Comparison of ENCODE assay signal across 20 cellular contexts in the genomic region with DNA sequence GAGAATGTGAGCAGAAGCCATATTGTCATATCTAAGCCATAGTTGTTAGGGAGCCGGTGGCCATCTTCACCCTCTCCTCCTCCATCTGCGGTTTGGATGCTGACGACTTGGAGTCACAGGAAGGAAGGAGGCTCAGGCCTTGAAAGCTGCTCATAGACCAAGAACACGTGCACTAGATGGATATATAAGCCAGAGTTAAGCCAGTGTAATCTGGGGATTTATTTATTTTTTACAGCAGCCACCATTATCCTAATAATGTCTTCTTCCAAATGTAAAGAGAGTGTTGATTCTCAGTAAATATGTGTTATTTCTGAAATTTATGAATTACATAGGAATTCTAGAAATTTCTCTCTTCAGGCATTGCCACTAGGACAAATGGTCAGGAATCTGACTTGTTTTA.
A peak's percentile ranks its signal among the peaks of the same experiment; 100 is the strongest.
DNase-seq lines count a peak whose midpoint lies in the region; ATAC-seq and TF ChIP-seq lines count a peak whose summit lies in the region.
"Had no signal": no experiment of that assay in that cellular context is flagged by ENCODE, and none has a peak within 500 bp of the region (broad histone marks: within the 10 kb centered on the region; RNA-seq: fewer than 3 reads in every experiment).

No MANE protein-coding gene starts in this region.

- no peak overlapping the region for H3K9ac ChIP-seq in trophoblast cell (ENCODE audit: low read length)
- H3K9ac ChIP-seq: BLaER1 had no signal

- no peaks in the 10 kb centered on the region for H3K27me3 ChIP-seq in heart left ventricle
- no peaks in the 10 kb centered on the region for H3K27me3 ChIP-seq in right cardiac atrium (ENCODE audit: control insufficient read depth, insufficient read depth)
- H3K27me3 ChIP-seq in trophoblast cell (ENCODE audit: insufficient read depth, low read length): no peaks in the 10 kb centered on the region
- H3K27me3 ChIP-seq in CD8-positive, alpha-beta T cell (ENCODE audit: insufficient read depth, low read length): no peaks in the 10 kb centered on the region
- H3K27me3 ChIP-seq: BLaER1 had no signal

- peak overlapping the region; percentile 36 for H2BK12ac ChIP-seq in trophoblast cell (ENCODE audit: low read length)

- H3K36me3 Mint-ChIP-seq in endothelial cell (ENCODE audit: low read depth, unreplicated experiment): peaks cover 4% of the 10 kb centered on the region
- no peaks in the 10 kb centered on the region for H3K36me3 Mint-ChIP-seq in CD8-positive, alpha-beta T cell
- H3K36me3 Mint-ChIP-seq: CD14-positive monocyte; CD4-positive, alpha-beta memory T cell had no signal

- WGBS in heart left ventricle, 4 donors: 91 to 94% (median 92%) methylated on average over 4 of the region's 4 CpGs
- WGBS in right cardiac atrium: 92% methylated on average over 4 of the region's 4 CpGs
- no CpG with 5 or more reads among the region's 4 CpGs for WGBS in trophoblast cell (ENCODE audit: extremely low coverage, insufficient coverage, insufficient read length)

- H3K27me3 Mint-ChIP-seq in endothelial cell (ENCODE audit: unreplicated experiment): peaks cover 1% of the 10 kb centered on the region
- peaks cover 9% of the 10 kb centered on the region for H3K27me3 Mint-ChIP-seq in CD8-positive, alpha-beta T cell (ENCODE audit: low read depth)

- DNase-seq in heart left ventricle (no peak), Right ventricle myocardium inferior (ENCODE audit: missing footprints) (no peak), right cardiac atrium (no peak), Right ventricle myocardium superior (no peak), trophoblast cell (no peak), endothelial cell (ENCODE audit: low spot score) (no peak)
- DNase-seq in CD8-positive, alpha-beta T cell: no peak
- DNase-seq: 8988T; Calu3; CD4-positive, alpha-beta memory T cell; DMS79 treated with DMSO at 0.1 percent for 48 hours; GF-D8; GOT3; H7; HFFc6 had no signal

- H3K9me3 ChIP-seq in heart left ventricle: no peaks in the 10 kb centered on the region
- no peaks in the 10 kb centered on the region for H3K9me3 ChIP-seq in right cardiac atrium (ENCODE audit: control insufficient read depth, low read length)
- peaks cover 2% of the 10 kb centered on the region for H3K9me3 ChIP-seq in trophoblast cell (ENCODE audit: insufficient read depth, low read depth, low read length)
- H3K9me3 ChIP-seq in CD8-positive, alpha-beta T cell (ENCODE audit: low read length): no peaks in the 10 kb centered on the region
- H3K9me3 ChIP-seq: BLaER1 had no signal

- POLR2A ChIA-PET in CD8-positive, alpha-beta T cell (lab: Charles Lee): no interaction called here

- no peak overlapping the region for H3K23ac ChIP-seq in trophoblast cell (ENCODE audit: low read length)

- H2BK5ac ChIP-seq in trophoblast cell (ENCODE audit: low read depth, low read length, poor library complexity): no peak overlapping the region

- CTCF ChIA-PET in CD8-positive, alpha-beta T cell (lab: Charles Lee): no interaction called here

- H3K18ac ChIP-seq in trophoblast cell (ENCODE audit: low read length): no peak overlapping the region

- H3K4me1 Mint-ChIP-seq in endothelial cell (ENCODE audit: unreplicated experiment): peaks cover 32% of the 10 kb centered on the region
- no peaks in the 10 kb centered on the region for H3K4me1 Mint-ChIP-seq in CD8-positive, alpha-beta T cell (ENCODE audit: low read depth)

- TF ChIP-seq POLR2A in heart left ventricle (IDR thresholded peaks at IDR 0.05): no peak

- H3K27ac ChIP-seq in heart left ventricle: peak overlapping the region; percentile 77 to 97 (median 93)
- peak overlapping the region; percentile 49 for H3K27ac ChIP-seq in right cardiac atrium (ENCODE audit: low read length)
- no peak overlapping the region for H3K27ac ChIP-seq in trophoblast cell (ENCODE audit: low read depth, low read length)
- H3K27ac ChIP-seq in CD8-positive, alpha-beta T cell (ENCODE audit: low read depth, low read length): no peak overlapping the region
- H3K27ac ChIP-seq: BLaER1, HL-60 had no signal

- ATAC-seq in heart left ventricle (no peak), Right ventricle myocardium inferior (no peak), right cardiac atrium (no peak), Right ventricle myocardium superior (ENCODE audit: poor library complexity) (no peak), GM18867 (IDR thresholded peaks at IDR 0.05; ENCODE audit: unreplicated experiment) (no peak)
- ATAC-seq in CD8-positive, alpha-beta T cell: no peak
- ATAC-seq: HCT116 had no signal

- no peak for TF ChIP-seq CTCF in heart left ventricle (IDR thresholded peaks at IDR 0.05)
- no peak for TF ChIP-seq CTCF in endothelial cell (IDR thresholded peaks at IDR 0.05; ENCODE audit: unreplicated experiment)
- no peak for TF ChIP-seq CTCF in CD8-positive, alpha-beta T cell (IDR thresholded peaks at IDR 0.05)

- H2AK5ac ChIP-seq in trophoblast cell (ENCODE audit: low read length): no peak overlapping the region

- peaks cover 0 to 56% (median 30%) of the 10 kb centered on the region in 12 donors for H3K4me1 ChIP-seq in heart left ventricle
- peaks cover 5% of the 10 kb centered on the region for H3K4me1 ChIP-seq in right cardiac atrium (ENCODE audit: control insufficient read depth, insufficient read depth, low read length)
- peaks cover 0 to 2% of the 10 kb centered on the region in 2 experiments for H3K4me1 ChIP-seq in trophoblast cell (ENCODE audit: control insufficient read depth in 1 of 2, insufficient read depth in 2 of 2, low read length in 2 of 2)
- no peaks in the 10 kb centered on the region for H3K4me1 ChIP-seq in CD8-positive, alpha-beta T cell (ENCODE audit: insufficient read depth, low read length)

- H3K79me2 ChIP-seq in trophoblast cell (ENCODE audit: control insufficient read depth, insufficient read depth, low read length, poor library complexity): no peaks in the 10 kb centered on the region

- H3K36me3 ChIP-seq in heart left ventricle (no peaks in the 10 kb centered on the region), trophoblast cell (ENCODE audit: control insufficient read depth in 1 of 2, insufficient read depth in 2 of 2, low read length in 2 of 2) (no peaks in the 10 kb centered on the region)
- H3K36me3 ChIP-seq in CD8-positive, alpha-beta T cell (ENCODE audit: insufficient read depth, low read length): no peaks in the 10 kb centered on the region
- H3K36me3 ChIP-seq: BLaER1 had no signal

- H3K14ac ChIP-seq in trophoblast cell (ENCODE audit: low read length): no peak overlapping the region

- intact Hi-C loops in heart left ventricle (cut with DNase I) (loop anchor here in 8 of 10 donors (2.0 to 10.0 kb wide), 13 partner anchors 260 to 1250 kb away; no protein-coding TSS in a partner anchor), Right ventricle myocardium inferior (cut with DNase I) (loop anchor here (10.0 kb wide), 2 partner anchors 820 to 1250 kb away; no protein-coding TSS in a partner anchor), right cardiac atrium (cut with DNase I) (loop anchor here (10.0 kb wide), 5 partner anchors 140 to 930 kb away; a partner anchor contains a TSS), Right ventricle myocardium superior (cut with DNase I) (no loop called here)
- intact Hi-C loops in CD8-positive, alpha-beta T cell (cut with DNase I, micrococcal nuclease): no loop called here

- no peak overlapping the region for H3K27ac Mint-ChIP-seq in endothelial cell (ENCODE audit: unreplicated experiment)
- no peak overlapping the region for H3K27ac Mint-ChIP-seq in CD8-positive, alpha-beta T cell
- H3K27ac Mint-ChIP-seq: CD14-positive monocyte; CD4-positive, alpha-beta memory T cell; HFFc6 had no signal

- H3K4me3 Mint-ChIP-seq in endothelial cell (ENCODE audit: unreplicated experiment): no peak overlapping the region
- H3K4me3 Mint-ChIP-seq in CD8-positive, alpha-beta T cell: no peak overlapping the region
- H3K4me3 Mint-ChIP-seq: CD4-positive, alpha-beta memory T cell; HFFc6 had no signal

- H2AFZ ChIP-seq in trophoblast cell (ENCODE audit: insufficient read depth, low read length, poor library complexity): no peak overlapping the region

- no peak overlapping the region for H2BK120ac ChIP-seq in trophoblast cell (ENCODE audit: insufficient read depth, low read length, poor library complexity)

- no peak overlapping the region for H4K12ac ChIP-seq in trophoblast cell (ENCODE audit: low read depth, low read length)

- no peak overlapping the region for H4K8ac ChIP-seq in trophoblast cell (ENCODE audit: low read depth, low read length)

- H3K4ac ChIP-seq in trophoblast cell (ENCODE audit: low read depth, low read length): no peak overlapping the region

- no peak overlapping the region for H3K4me2 ChIP-seq in trophoblast cell (ENCODE audit: low read length)
- H3K4me2 ChIP-seq: BLaER1 had no signal

- no peak overlapping the region for H4K91ac ChIP-seq in trophoblast cell (ENCODE audit: low read depth, low read length)

- no peaks in the 10 kb centered on the region for H3K9me3 Mint-ChIP-seq in endothelial cell (ENCODE audit: unreplicated experiment)
- H3K9me3 Mint-ChIP-seq in CD8-positive, alpha-beta T cell: no peaks in the 10 kb centered on the region

- no peaks in the 10 kb centered on the region for H3K79me1 ChIP-seq in trophoblast cell (ENCODE audit: low read length)

- H3K4me3 ChIP-seq in heart left ventricle (no peak overlapping the region), right cardiac atrium (ENCODE audit: low read length) (no peak overlapping the region), trophoblast cell (ENCODE audit: low read depth, low read length) (no peak overlapping the region)
- no peak overlapping the region for H3K4me3 ChIP-seq in CD8-positive, alpha-beta T cell (ENCODE audit: low read depth, low read length)
- H3K4me3 ChIP-seq: BLaER1 had no signal

Comparison
In these comparisons a context has a peak if more than half of its experiments do, and no peak if none do; other contexts are left out.
1. intact Hi-C loops: an anchor here in heart left ventricle (2.0 to 10.0 kb wide), Right ventricle myocardium inferior (10.0 kb wide) and right cardiac atrium (10.0 kb wide); none called in Right ventricle myocardium superior and CD8-positive, alpha-beta T cell.
2. H3K27ac ChIP-seq: peak in heart left ventricle (12 of 12) and right cardiac atrium (single experiment); none in trophoblast cell (single experiment) and CD8-positive, alpha-beta T cell (single experiment).